ENCODE assay signal across 9 cellular contexts in genomic region chr4:127856485-127857447, GRCh38. TPM values are rescaled to one million over a fixed set of nuclear protein-coding genes. Genes with fewer than 3 reads are reported as not detected.
DNase-seq lines count a peak whose midpoint lies in the region; ATAC-seq, FAIRE-seq and TF ChIP-seq lines count a peak whose summit lies in the region.
"Had no signal": no experiment of that assay in that cellular context is flagged by ENCODE, and none has a peak within 500 bp of the region (broad histone marks: within the 10 kb centered on the region; RNA-seq: fewer than 3 reads in every experiment).

No MANE protein-coding gene starts in this region.

- peak overlapping the region; percentile 81 for H2AFZ ChIP-seq in GM12878 (ENCODE audit: control insufficient read depth, low read depth, low read length)

- peak; percentile 7 to 59 for DNase-seq in NCI-H526 (lab: John Stamatoyannopoulos, UW)
- DNase-seq in NCI-H526 treated with DMSO at 0.1 percent for 48 hours (lab: John Stamatoyannopoulos, UW), result no peak
- DNase-seq in GM12878 (ENCODE audit: low read depth, low spot score), result peak; percentile 60
- DNase-seq in stromal cell of bone marrow (ENCODE audit: low read depth), result peak; percentile 59
- DNase-seq in DMS 273 (lab: John Stamatoyannopoulos, UW; ENCODE audit: unreplicated experiment), result no peak
- no peak for DNase-seq in activated T-cell treated with anti-CD3 and anti-CD28 coated beads, Interleukin-2, amount 50 U/mL, for 4 hours
- DNase-seq in GOT3 (lab: John Stamatoyannopoulos, UW), result no peak

- RAD21 ChIA-PET in GM12878 (lab: Charles Lee; ENCODE audit: unreplicated experiment), result interaction anchor here (1.0 to 2.4 kb wide), 5 partner anchors 19 to 109 kb away, joined by 3 to 9 read pairs (median 4); partner anchors contain the start of genes ABHD18, HSPA4L, MFSD8 and PLK4

- H3K36me3 ChIP-seq in GM12878 (ENCODE audit: control insufficient read depth in 2 of 2, insufficient read depth in 2 of 2, low read length in 1 of 2), result no peaks in the 10 kb centered on the region

- POLR2A ChIA-PET in GM12878 (lab: Charles Lee), result interaction anchor here (0.9 to 2.6 kb wide), 4 partner anchors 24 to 1239 kb away, joined by 3 to 10 read pairs (median 4); partner anchors contain the start of genes ABHD18, MFSD8 and PLK4

- no peaks in the 10 kb centered on the region for H4K20me1 ChIP-seq in GM12878 (ENCODE audit: control insufficient read depth, insufficient read depth)

- no peaks in the 10 kb centered on the region for H3K4me1 Mint-ChIP-seq in activated T-cell treated with anti-CD3 and anti-CD28 coated beads, Interleukin-2, amount 50 U/mL, for 4 hours (ENCODE audit: low read depth)

- TF ChIP-seq RAD21 in GM12878 (IDR thresholded peaks at IDR 0.05; ENCODE audit: insufficient read depth, low read depth, low read length), result no peak

- in situ Hi-C loops in GM12878 (cut with MboI), result no loop called here

- peak; percentile 71 for TF ChIP-seq POLR2A in GM12878 (IDR thresholded peaks at IDR 0.05; ENCODE audit: low read depth, low read length)

- H3K36me3 Mint-ChIP-seq in activated T-cell treated with anti-CD3 and anti-CD28 coated beads, Interleukin-2, amount 50 U/mL, for 4 hours (ENCODE audit: insufficient read depth), result peaks cover 26% of the 10 kb centered on the region

- peak overlapping the region; percentile 84 for H3K27ac ChIP-seq in GM12878 (ENCODE audit: control insufficient read depth, insufficient read depth)
- H3K27ac ChIP-seq: 22Rv1 had no signal

- FAIRE-seq in GM12878 (lab: Jason Lieb, UNC), result peak; percentile 75

- SMC1A ChIA-PET in GM12878 (lab: Charles Lee; ENCODE audit: uncharacterized antibody, unreplicated experiment), result interaction anchor here (0.9 to 1.7 kb wide), 10 partner anchors 13 to 141 kb away, joined by 3 to 6 read pairs (median 4); partner anchors contain the start of gene PLK4

- intact Hi-C loops in GM12878 (cut with micrococcal nuclease; ENCODE audit: unreplicated experiment), result loop anchor here (2.0 kb wide), 1 partner anchor 74 kb away; the partner anchor contains the start of gene HSPA4L

- H3K9me3 Mint-ChIP-seq in activated T-cell treated with anti-CD3 and anti-CD28 coated beads, Interleukin-2, amount 50 U/mL, for 4 hours, result peaks cover 46% of the 10 kb centered on the region

- TSS peak; percentile 49 for BruUV-seq in GM12878 (replicated peaks; lab: Mats Ljungman, UMichigan)

- H3K4me2 ChIP-seq in GM12878 (ENCODE audit: control insufficient read depth, insufficient read depth), result peak overlapping the region; percentile 88

- peak; percentile 71 to 85; a peak in 2 of 4 replicates for TF ChIP-seq EP300 in GM12878 (IDR thresholded peaks at IDR 0.05; ENCODE audit: borderline replicate concordance in 1 of 2, control insufficient read depth in 1 of 2, low read depth in 2 of 2, low read length in 2 of 2)

- H3K9ac ChIP-seq in GM12878 (ENCODE audit: control insufficient read depth, insufficient read depth, low read length), result peak overlapping the region; percentile 66

- H3K79me2 ChIP-seq in GM12878 (ENCODE audit: control insufficient read depth, insufficient read depth, low read length), result peaks cover 6% of the 10 kb centered on the region

- H3K4me3 ChIP-seq in GM12878, result peak overlapping the region; percentile 59

- CTCF ChIA-PET in GM12878 (lab: Yijun Ruan, JAX), result interaction anchor here (0.6 to 1.5 kb wide), 5 partner anchors 15 to 25 kb away, joined by 3 read pairs; no protein-coding TSS in a partner anchor

- ATAC-seq in HG03095 (IDR thresholded peaks at IDR 0.05; ENCODE audit: unreplicated experiment) (peak; percentile 89), GM12878 (peak; percentile 96)
- no peak for ATAC-seq in activated T-cell treated with anti-CD3 and anti-CD28 coated beads, Interleukin-2, amount 50 U/mL, for 4 hours

- no peak overlapping the region for H3K4me3 Mint-ChIP-seq in activated T-cell treated with anti-CD3 and anti-CD28 coated beads, Interleukin-2, amount 50 U/mL, for 4 hours

- no peak for TF ChIP-seq CTCF in GM12878 (IDR thresholded peaks at IDR 0.05 in 2 of 3, conservative IDR thresholded peaks at IDR 0.05 in 1 of 3; ENCODE audit: control insufficient read depth in 2 of 3, extremely low read depth in 1 of 3, insufficient read depth in 1 of 3, low read depth in 3 of 3, low read length in 3 of 3)

- peaks cover 15% of the 10 kb centered on the region for H3K4me1 ChIP-seq in GM12878 (ENCODE audit: control insufficient read depth, insufficient read depth, low read length)

- no peaks in the 10 kb centered on the region for H3K27me3 ChIP-seq in GM12878 (replicated peaks in 1 of 2; ENCODE audit: control insufficient read depth in 2 of 2, insufficient read depth in 2 of 2, low read length in 1 of 2)

- peaks cover 1% of the 10 kb centered on the region; the same call in 2 of the 3 replicates for H3K9me3 ChIP-seq in GM12878 (replicated peaks; ENCODE audit: control insufficient read depth, insufficient read depth, low read length)

- 43% methylated on average over 4 of the region's 4 CpGs for WGBS in GM12878 (ENCODE audit: insufficient coverage, insufficient replicate concordance, low lambda C conversion rate, missing lambda C conversion rate)

- H3K27me3 Mint-ChIP-seq in activated T-cell treated with anti-CD3 and anti-CD28 coated beads, Interleukin-2, amount 50 U/mL, for 4 hours (ENCODE audit: low read depth), result peaks cover 2% of the 10 kb centered on the region

TF ChIP-seq in GM12878, 131 proteins besides CTCF, POLR2A, EP300 and RAD21 (continues in another document):
- no peak for TF ChIP-seq ZSCAN29 (IDR thresholded peaks at IDR 0.05)
- peak; percentile 94 for TF ChIP-seq RUNX3 (IDR thresholded peaks at IDR 0.05; ENCODE audit: low read length)
- no peak for TF ChIP-seq SUZ12 (IDR thresholded peaks at IDR 0.05; ENCODE audit: unreplicated experiment)
- TF ChIP-seq SIX5 (IDR thresholded peaks at IDR 0.05; ENCODE audit: low read depth, low read length, severe bottlenecking), result no peak
- no peak for TF ChIP-seq ZNF217 (IDR thresholded peaks at IDR 0.05)
- TF ChIP-seq YBX1 (IDR thresholded peaks at IDR 0.05), result no peak
- no peak for TF ChIP-seq FOS (IDR thresholded peaks at IDR 0.05; ENCODE audit: borderline replicate concordance, extremely low read depth, insufficient read length)
- no peak for TF ChIP-seq STAT3 (IDR thresholded peaks at IDR 0.05; ENCODE audit: low read depth, low read length)
- TF ChIP-seq BMI1 (IDR thresholded peaks at IDR 0.05; ENCODE audit: borderline replicate concordance), result peak; percentile 79
- TF ChIP-seq E4F1 (IDR thresholded peaks at IDR 0.05; ENCODE audit: borderline replicate concordance, partially characterized antibody), result no peak
- TF ChIP-seq ETV6 (conservative IDR thresholded peaks at IDR 0.05 in 1 of 2, IDR thresholded peaks at IDR 0.05 in 1 of 2; ENCODE audit: borderline replicate concordance in 1 of 2, low read depth in 1 of 2), result 0 out of 4 replicates have a peak, but pooled peaks of 1 of the 2 experiments have one; percentile 29
- TF ChIP-seq HDGF (IDR thresholded peaks at IDR 0.05), result no peak
- TF ChIP-seq ZNF274 (IDR thresholded peaks at IDR 0.05; ENCODE audit: insufficient read depth, insufficient read length), result no peak

RNA-seq across cellular contexts. Expression of gene PLK4, which starts 23.9 kb away (rescaled TPM):
- 39.9 and 41.7 TPM in 2 replicates for total RNA-seq in GM12878 (2013; cell fraction: nucleolus; rRNA removed)
- 49.1 and 49.2 TPM in 2 replicates for total RNA-seq in GM12878 (2014; rRNA removed)
- total RNA-seq in GM12878 (2014; rRNA removed; fragmentation: Illumina TruSeq; extraction: Trizol), result 40.1 and 46.4 TPM in 2 replicates
- 34.7 and 34.8 TPM in 2 replicates for total RNA-seq in GM12878 (2021)
- polyA plus RNA-seq in GM12878 (2011; ENCODE audit: low read depth), result 14.0 TPM
- polyA plus RNA-seq in GM12878 (2011; rRNA removed), result 54.9 and 90.6 TPM in 2 replicates
- polyA plus RNA-seq in GM12878 (2011; cell fraction: cytosol; rRNA removed), result 17.9 and 20.1 TPM in 2 replicates
- 89.1 and 97.9 TPM in 2 replicates for polyA plus RNA-seq in GM12878 (2011; cell fraction: nucleus; rRNA removed)
- polyA plus RNA-seq in GM12878 (2012), result 15.3 and 18.8 TPM in 2 replicates
- polyA plus RNA-seq in GM12878 (2014; fragmentation: Illumina TruSeq; extraction: Trizol), result 48.4 and 65.1 TPM in 2 replicates
- 10 to 100 TPM; 16.6 to 17.5 TPM for polyA plus RNA-seq in GM12878 (2014; fragmentation: Nextera tagmentation; extraction: Ambion mirVana)
- 55.3 and 61.1 TPM in 2 replicates for polyA plus RNA-seq in GM12878 (2014; rRNA removed)
- polyA plus RNA-seq in GM12878 (2016; fragmentation: Nextera tagmentation; extraction: Ambion mirVana), result 10 to 100 TPM; 44.4 to 45.3 TPM
- polyA minus RNA-seq in GM12878 (2011; rRNA and poly(A)+ RNA removed), result 24.1 and 40.5 TPM in 2 replicates
- polyA minus RNA-seq in GM12878 (2011; cell fraction: cytosol; rRNA and poly(A)+ RNA removed), result 8.2 and 10.5 TPM in 2 replicates
- 26.2 and 32.5 TPM in 2 replicates for polyA minus RNA-seq in GM12878 (2011; cell fraction: nucleus; rRNA and poly(A)+ RNA removed)
- 10 to 100 TPM; 14.1 to 19.5 (median 16.6) TPM for total RNA-seq in activated T-cell treated with anti-CD3 and anti-CD28 coated beads, Interleukin-2, amount 50 U/mL, for 4 hours

Comparison
In these comparisons a context has a peak if more than half of its experiments do, and no peak if none do; other contexts are left out.
1. DNase-seq: peak in NCI-H526 (2 of 2), GM12878 (single experiment) and stromal cell of bone marrow (single experiment); none in NCI-H526 treated with DMSO at 0.1 percent for 48 hours (single experiment), DMS 273 (single experiment), activated T-cell treated with anti-CD3 and anti-CD28 coated beads, Interleukin-2, amount 50 U/mL, for 4 hours (single experiment) and GOT3 (single experiment).
2. ATAC-seq: peak in HG03095 (single experiment) and GM12878 (single experiment); none in activated T-cell treated with anti-CD3 and anti-CD28 coated beads, Interleukin-2, amount 50 U/mL, for 4 hours (0 of 2).